12 cellular contexts compared by ENCODE assay signal in genomic region chr1:160579216-160579701, GRCh38. TPM values are rescaled to one million over a fixed set of nuclear protein-coding genes. Genes with fewer than 3 reads are reported as not detected.
DNase-seq lines count a peak whose midpoint lies in the region; ATAC-seq and TF ChIP-seq lines count a peak whose summit lies in the region.
"Had no signal": no experiment of that assay in that cellular context is flagged by ENCODE, and none has a peak within 500 bp of the region (broad histone marks: within the 10 kb centered on the region; RNA-seq: fewer than 3 reads in every experiment).

Gene CD84, minus strand, starts transcription at chr1:160579496. Its CDS starts 59 bp downstream, at chr1:160579437.

- H3K27me3 Mint-ChIP-seq in T-helper 1 cell treated with Interleukin-12 subunit alpha and Interleukin-12 subunit beta and Interleukin-4 antibody, amounts not matched to agents 30 μg/mL and 1 μg/mL, for 36 hours (ENCODE audit: low read depth): no peaks in the 10 kb centered on the region

- H3K4me3 ChIP-seq in heart right ventricle (peak within 1 kb of the TSS in 6 of 10 donors; percentile 19 to 58 (median 25)), left lung (peak within 1 kb of the TSS; percentile 17 to 31), upper lobe of right lung (peak within 1 kb of the TSS; percentile 43)

- H3K36me3 ChIP-seq in heart right ventricle: no peaks in the 10 kb centered on the region
- no peaks in the 10 kb centered on the region for H3K36me3 ChIP-seq in left lung
- H3K36me3 ChIP-seq in upper lobe of right lung: no peaks in the 10 kb centered on the region

- ATAC-seq in heart right ventricle: peak in 1 of 8 donors; percentile 33
- no peak for ATAC-seq in Right ventricle myocardium inferior
- peak; percentile 12 for ATAC-seq in left lung
- ATAC-seq in upper lobe of right lung: peak; percentile 31
- ATAC-seq: foreskin keratinocyte had no signal

- H3K27ac Mint-ChIP-seq in T-helper 1 cell treated with Interleukin-12 subunit alpha and Interleukin-12 subunit beta and Interleukin-4 antibody, amounts not matched to agents 30 μg/mL and 1 μg/mL, for 36 hours: peak within 1 kb of the TSS; percentile 93

- WGBS in heart right ventricle, 2 donors: 47 to 65% methylated on average over 3 of the region's 3 CpGs

- no peaks in the 10 kb centered on the region for H3K27me3 ChIP-seq in heart right ventricle
- H3K27me3 ChIP-seq in left lung: no peaks in the 10 kb centered on the region
- H3K27me3 ChIP-seq in upper lobe of right lung: no peaks in the 10 kb centered on the region

- H3K27ac ChIP-seq in heart right ventricle (peak within 1 kb of the TSS in 5 of 10 donors; percentile 25 to 93 (median 47)), left lung (peak within 1 kb of the TSS; percentile 65 to 90), upper lobe of right lung (peak within 1 kb of the TSS; percentile 81)
- H3K27ac ChIP-seq: foreskin keratinocyte, RWPE1 had no signal

- peaks cover 14% of the 10 kb centered on the region for H3K9me3 Mint-ChIP-seq in T-helper 1 cell treated with Interleukin-12 subunit alpha and Interleukin-12 subunit beta and Interleukin-4 antibody, amounts not matched to agents 30 μg/mL and 1 μg/mL, for 36 hours

- H3K36me3 Mint-ChIP-seq in T-helper 1 cell treated with Interleukin-12 subunit alpha and Interleukin-12 subunit beta and Interleukin-4 antibody, amounts not matched to agents 30 μg/mL and 1 μg/mL, for 36 hours (ENCODE audit: low read depth): peaks cover 15% of the 10 kb centered on the region

- DNase-seq in heart right ventricle: no peak
- no peak for DNase-seq in Right ventricle myocardium inferior (ENCODE audit: missing footprints)
- DNase-seq in left lung: no peak
- no peak for DNase-seq in upper lobe of right lung
- no peak for DNase-seq in putamen (ENCODE audit: low spot score)
- DNase-seq in UCSD-AML1 (lab: John Stamatoyannopoulos, UW; ENCODE audit: unreplicated experiment): no peak
- DNase-seq in posterior vena cava (ENCODE audit: low spot score): no peak
- DNase-seq: foreskin keratinocyte, posterior cingulate gyrus had no signal

- H3K4me1 ChIP-seq in heart right ventricle (peaks cover 0 to 30% (median 0%) of the 10 kb centered on the region in 9 donors), left lung (peaks cover 0 to 38% of the 10 kb centered on the region in 2 donors), upper lobe of right lung (peaks cover 6% of the 10 kb centered on the region)
- H3K4me1 ChIP-seq: foreskin keratinocyte had no signal

- peak within 1 kb of the TSS; percentile 89 for H3K4me3 Mint-ChIP-seq in T-helper 1 cell treated with Interleukin-12 subunit alpha and Interleukin-12 subunit beta and Interleukin-4 antibody, amounts not matched to agents 30 μg/mL and 1 μg/mL, for 36 hours

- H3K9me3 ChIP-seq in heart right ventricle (peaks cover 0 to 15% (median 0%) of the 10 kb centered on the region in 11 donors), left lung (peaks cover 0 to 3% of the 10 kb centered on the region in 2 donors), upper lobe of right lung (no peaks in the 10 kb centered on the region)

- H3K4me1 Mint-ChIP-seq in T-helper 1 cell treated with Interleukin-12 subunit alpha and Interleukin-12 subunit beta and Interleukin-4 antibody, amounts not matched to agents 30 μg/mL and 1 μg/mL, for 36 hours (ENCODE audit: low read depth): peaks cover 61% of the 10 kb centered on the region

- TF ChIP-seq CTCF in heart right ventricle (IDR thresholded peaks at IDR 0.05): no peak
- TF ChIP-seq CTCF in left lung (IDR thresholded peaks at IDR 0.05): no peak
- no peak for TF ChIP-seq CTCF in upper lobe of right lung (IDR thresholded peaks at IDR 0.05)

- intact Hi-C loops in heart right ventricle (cut with DNase I) (no loop called here), Right ventricle myocardium inferior (cut with DNase I) (no loop called here), left lung (cut with DNase I) (no loop called here), upper lobe of right lung (cut with DNase I) (no loop called here), posterior vena cava (cut with DNase I) (no loop called here)

RNA-seq across cellular contexts. Expression of gene CD84, which starts in this region (rescaled TPM):
- 10 to 100 TPM in 1 of 10 donors, 1 to 10 TPM in 8, under 1 TPM in 1; 0.76 to 11.8 (median 2.1) TPM for total RNA-seq in heart right ventricle
- under 1 TPM; 0.25 to 0.73 TPM for polyA plus RNA-seq in heart right ventricle
- total RNA-seq in Right ventricle myocardium inferior: 3.4 TPM
- 10 to 100 TPM; 17.2 to 39.7 TPM for total RNA-seq in left lung
- total RNA-seq in upper lobe of right lung: 20.7 TPM
- total RNA-seq in posterior vena cava: 10 to 100 TPM in 1 of 2 donors, 1 to 10 TPM in 1; 6.9 to 16.8 TPM
- total RNA-seq: foreskin keratinocyte, HT-29 had no signal
- polyA plus RNA-seq: foreskin keratinocyte had no signal
